8 cellular contexts compared by ENCODE assay signal in genomic region chr19:40612831-40613668, GRCh38. TPM values are rescaled to one million over a fixed set of nuclear protein-coding genes. Genes with fewer than 3 reads are reported as not detected.
DNase-seq lines count a peak whose midpoint lies in the region; ATAC-seq and TF ChIP-seq lines count a peak whose summit lies in the region.

No MANE protein-coding gene starts in this region.

- TF ChIP-seq EP300 in Ishikawa (IDR thresholded peaks at IDR 0.05; ENCODE audit: borderline replicate concordance) (no peak), suprapubic skin (IDR thresholded peaks at IDR 0.05) (no peak)

- no peak for ATAC-seq in natural killer cell treated with Interleukin-12 subunit alpha and Interleukin-12 subunit beta and Interleukin-15 and Interleukin-18, amount 100 ng/mL, for 72 hours
- no peak for ATAC-seq in HG03159 (IDR thresholded peaks at IDR 0.05; ENCODE audit: unreplicated experiment)

- H3K27me3 ChIP-seq in BE2C (no peaks in the 10 kb centered on the region), suprapubic skin (no peaks in the 10 kb centered on the region)

- peaks cover 46 to 51% of the 10 kb centered on the region in 2 donors for H3K4me1 Mint-ChIP-seq in natural killer cell treated with Interleukin-12 subunit alpha and Interleukin-12 subunit beta and Interleukin-15 and Interleukin-18, amount 100 ng/mL, for 72 hours (ENCODE audit: low read depth in 2 of 2)

- no peaks in the 10 kb centered on the region for H3K9me3 ChIP-seq in BE2C
- H3K9me3 ChIP-seq in suprapubic skin, result no peaks in the 10 kb centered on the region

- peak overlapping the region; percentile 62 to 92 for H3K27ac Mint-ChIP-seq in natural killer cell treated with Interleukin-12 subunit alpha and Interleukin-12 subunit beta and Interleukin-15 and Interleukin-18, amount 100 ng/mL, for 72 hours

- peak overlapping the region; percentile 89 for H3K4me3 Mint-ChIP-seq in natural killer cell treated with Interleukin-12 subunit alpha and Interleukin-12 subunit beta and Interleukin-15 and Interleukin-18, amount 100 ng/mL, for 72 hours

- H3K4me3 ChIP-seq in BE2C (ENCODE audit: low read depth, low read length) (peak overlapping the region; percentile 73), suprapubic skin (peak overlapping the region; percentile 61)

- H3K4me1 ChIP-seq in BE2C (peaks cover 7% of the 10 kb centered on the region), suprapubic skin (peaks cover 76% of the 10 kb centered on the region)

- DNase-seq in BE2C (peak; percentile 77), suprapubic skin (ENCODE audit: low spot score in 2 of 2) (peak; percentile 88 to 89), DMS 273 (lab: John Stamatoyannopoulos, UW; ENCODE audit: unreplicated experiment) (no peak)
- peak; percentile 93 for DNase-seq in activated CD4-positive, alpha-beta T cell treated with anti-CD3 and anti-CD28 coated beads for 48 hours
- DNase-seq in effector CD8-positive, alpha-beta T cell (lab: John Stamatoyannopoulos, UW), result peak; percentile 52
- peak; percentile 60 for DNase-seq in natural killer cell treated with Interleukin-12 subunit alpha and Interleukin-12 subunit beta and Interleukin-15 and Interleukin-18, amount 100 ng/mL, for 72 hours (ENCODE audit: low spot score)

- H3K36me3 Mint-ChIP-seq in natural killer cell treated with Interleukin-12 subunit alpha and Interleukin-12 subunit beta and Interleukin-15 and Interleukin-18, amount 100 ng/mL, for 72 hours, result no peaks in the 10 kb centered on the region

- 46% methylated on average over 30 of the region's 49 CpGs for WGBS in suprapubic skin

- H3K27ac ChIP-seq in suprapubic skin, result peak overlapping the region; percentile 85

- TF ChIP-seq CTCF in BE2C (IDR thresholded peaks at IDR 0.05; ENCODE audit: low read depth, low read length) (no peak), suprapubic skin (IDR thresholded peaks at IDR 0.05) (no peak)

- no peaks in the 10 kb centered on the region for H3K36me3 ChIP-seq in BE2C
- no peaks in the 10 kb centered on the region for H3K36me3 ChIP-seq in suprapubic skin

- H3K9me3 Mint-ChIP-seq in natural killer cell treated with Interleukin-12 subunit alpha and Interleukin-12 subunit beta and Interleukin-15 and Interleukin-18, amount 100 ng/mL, for 72 hours, result no peaks in the 10 kb centered on the region

- H3K27me3 Mint-ChIP-seq in natural killer cell treated with Interleukin-12 subunit alpha and Interleukin-12 subunit beta and Interleukin-15 and Interleukin-18, amount 100 ng/mL, for 72 hours, result no peaks in the 10 kb centered on the region

- no peak for TF ChIP-seq RAD21 in Ishikawa (IDR thresholded peaks at IDR 0.05; ENCODE audit: low read depth)

- no peak for TF ChIP-seq POLR2A in suprapubic skin (IDR thresholded peaks at IDR 0.05)

TF ChIP-seq in Ishikawa, 13 proteins besides CTCF, POLR2A, EP300 and RAD21:
- TF ChIP-seq USF1 (IDR thresholded peaks at IDR 0.05) (peak; percentile 51; the same call in 1 of the 2 replicates), FOXM1 (IDR thresholded peaks at IDR 0.05; ENCODE audit: borderline replicate concordance, low read depth) (no peak), TAF1 (IDR thresholded peaks at IDR 0.05; ENCODE audit: low read depth) (peak; percentile 27; the same call in 1 of the 2 replicates), NFIC (IDR thresholded peaks at IDR 0.05) (no peak)

RNA-seq across cellular contexts. Expression of gene LTBP4, which starts 11.9 kb away (rescaled TPM):
- polyA plus RNA-seq in BE2C (2012; ENCODE audit: insufficient read depth, insufficient read length, low read depth), result 116 TPM
- 10 to 100 TPM; 28.1 to 59.0 TPM for total RNA-seq in natural killer cell treated with Interleukin-12 subunit alpha and Interleukin-12 subunit beta and Interleukin-15 and Interleukin-18, amount 100 ng/mL, for 72 hours
- 100 to 1,000 TPM; 108 to 236 (median 121) TPM for total RNA-seq in suprapubic skin

RNA-seq across cellular contexts. Expression of gene SHKBP1, which starts 36.4 kb away (rescaled TPM):
- polyA plus RNA-seq in BE2C (2012; ENCODE audit: insufficient read depth, insufficient read length, low read depth), result 58.0 TPM
- total RNA-seq in natural killer cell treated with Interleukin-12 subunit alpha and Interleukin-12 subunit beta and Interleukin-15 and Interleukin-18, amount 100 ng/mL, for 72 hours, result 100 to 1,000 TPM; 131 to 149 TPM
- total RNA-seq in suprapubic skin, result 10 to 100 TPM; 42.2 to 58.3 (median 51.1) TPM
